21 cellular contexts compared by ENCODE assay signal in genomic region chr10:34384363-34384762, GRCh38.
"Had no signal": no experiment of that assay in that cellular context is flagged by ENCODE, and none has a peak within 500 bp of the region (broad histone marks: within the 10 kb centered on the region; RNA-seq: fewer than 3 reads in every experiment).

No MANE protein-coding gene starts in this region.

- H3K4me1 ChIP-seq: esophagus squamous epithelium, left ventricle myocardium inferior, right lobe of liver, vagina had no signal

- ATAC-seq: activated CD8-positive, alpha-beta T cell treated with anti-CD3 and anti-CD28 coated beads for 36 hours; activated naive CD4-positive, alpha-beta T cell treated with anti-CD3 and anti-CD28 coated beads, Interleukin-2, amount 50 U/mL, for 72 hours; natural killer cell; right lobe of liver; stimulated activated naive CD8-positive, alpha-beta T cell treated with anti-CD3 and anti-CD28 coated beads, Interleukin-15, Interleukin-2, amounts not matched to agents 100 U/mL and 50 U/mL, for 24 hours had no signal

- H3K36me3 ChIP-seq: thoracic aorta had no signal

- H3K27me3 ChIP-seq: esophagus squamous epithelium, right lobe of liver, vagina had no signal

- DNase-seq: activated CD4-positive, alpha-beta T cell treated with anti-CD3 and anti-CD28 coated beads for 1 hour; activated CD4-positive, alpha-beta T cell treated with anti-CD3 and anti-CD28 coated beads, Interleukin-2, amount 50 U/mL, for 1 hour; activated CD8-positive, alpha-beta T cell treated with anti-CD3 and anti-CD28 coated beads for 36 hours; activated naive CD4-positive, alpha-beta T cell; activated T-cell treated with anti-CD3 and anti-CD28 coated beads, Interleukin-2, amount 50 U/mL, for 48 hours; esophagus squamous epithelium; foreskin melanocyte; islet precursor cell; left ventricle myocardium inferior; mesendoderm; natural killer cell; right lobe of liver; stimulated activated CD4-positive, alpha-beta T cell treated with anti-CD3 and anti-CD28 coated beads, Interleukin-2, amount 100 ng/mL, for 48 hours; stimulated activated naive CD8-positive, alpha-beta T cell treated with anti-CD3 and anti-CD28 coated beads, Interleukin-15, Interleukin-2, amounts not matched to agents 100 U/mL and 50 U/mL, for 24 hours had no signal

- H3K27ac ChIP-seq: epithelial cell of prostate, esophagus squamous epithelium, left ventricle myocardium inferior, right lobe of liver, thoracic aorta, vagina had no signal

- H3K4me3 ChIP-seq: esophagus squamous epithelium, left ventricle myocardium inferior, lung, right lobe of liver, thoracic aorta, vagina had no signal

- FAIRE-seq: bronchial epithelial cell, endometrium had no signal

- H3K9me3 ChIP-seq: esophagus squamous epithelium, left ventricle myocardium inferior, right lobe of liver, thoracic aorta, vagina had no signal
